ENCODE assay signal across 9 cellular contexts in the genomic region with DNA sequence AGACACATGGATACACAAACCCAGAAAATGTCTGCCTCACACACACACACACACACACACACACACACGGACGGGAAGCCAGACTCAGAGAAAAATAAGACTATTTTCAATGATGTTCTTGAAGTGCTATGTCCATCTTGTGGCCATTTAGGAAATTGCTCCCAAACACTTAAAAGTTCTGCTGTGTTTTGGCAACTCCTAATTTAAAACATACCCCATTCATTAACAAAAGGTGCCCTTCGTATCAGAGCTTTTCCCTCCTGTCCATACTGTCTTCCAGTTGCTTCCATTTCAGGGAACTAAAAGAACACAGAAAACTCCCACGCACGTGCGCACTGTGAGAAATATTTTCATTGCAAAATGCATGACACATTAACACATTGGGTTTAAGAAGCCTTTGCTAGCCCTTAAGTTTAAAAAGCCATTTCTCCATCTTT. TPM values are rescaled to one million over a fixed set of nuclear protein-coding genes. Genes with fewer than 3 reads are reported as not detected.
DNase-seq lines count a peak whose midpoint lies in the region; ATAC-seq, FAIRE-seq and TF ChIP-seq lines count a peak whose summit lies in the region.
"Had no signal": no experiment of that assay in that cellular context is flagged by ENCODE, and none has a peak within 500 bp of the region (broad histone marks: within the 10 kb centered on the region; RNA-seq: fewer than 3 reads in every experiment).

No MANE protein-coding gene starts in this region.

- no TSS peak for BruUV-seq in MCF 10A (replicated peaks; lab: Mats Ljungman, UMichigan)

- H3K9me3 Mint-ChIP-seq in MCF 10A (ENCODE audit: unreplicated experiment): no peaks in the 10 kb centered on the region

- no peak for FAIRE-seq in urothelium cell line (lab: Jason Lieb, UNC)

- H3K4me3 Mint-ChIP-seq in MCF 10A (ENCODE audit: unreplicated experiment): no peak overlapping the region
- H3K4me3 Mint-ChIP-seq: CD4-positive, alpha-beta memory T cell had no signal

- no peaks in the 10 kb centered on the region for H3K36me3 Mint-ChIP-seq in MCF 10A (ENCODE audit: insufficient read depth, unreplicated experiment)
- H3K36me3 Mint-ChIP-seq: CD4-positive, alpha-beta memory T cell had no signal

- POLR2A ChIA-PET in MCF 10A (lab: Yijun Ruan, JAX): interaction anchor here (0.5 to 1.1 kb wide), 3 partner anchors 33 to 533 kb away, joined by 3 read pairs; a partner anchor contains a TSS

- peak; percentile 18 for DNase-seq in activated CD4-positive, alpha-beta T cell treated with anti-CD3 and anti-CD28 coated beads for 48 hours
- DNase-seq in activated CD4-positive, alpha-beta T cell treated with anti-CD3 and anti-CD28 coated beads for 4 hours: no peak
- DNase-seq in HS-27A (ENCODE audit: low read depth): peak; percentile 45
- peak; percentile 47 to 61 for DNase-seq in NOMO-1 (lab: John Stamatoyannopoulos, UW; ENCODE audit: unreplicated experiment in 2 of 2)
- DNase-seq in MCF 10A (ENCODE audit: unreplicated experiment): peak; percentile 62
- DNase-seq in left kidney (ENCODE audit: low read depth, low spot score): peak; percentile 89
- peak; percentile 37 for DNase-seq in urothelium cell line (ENCODE audit: low spot score)

- intact Hi-C loops in MCF 10A (cut with micrococcal nuclease): loop anchor here (1.0 kb wide), 3 partner anchors 138 to 1054 kb away; no protein-coding TSS in a partner anchor

- CTCF ChIA-PET in MCF 10A (lab: Yijun Ruan, JAX): interaction anchor here (0.6 to 5.0 kb wide), 19 partner anchors 8 to 1064 kb away, joined by 3 to 49 read pairs (median 3); no protein-coding TSS in a partner anchor

- ATAC-seq in GM21381 (IDR thresholded peaks at IDR 0.05; ENCODE audit: unreplicated experiment): no peak

- peaks cover 10% of the 10 kb centered on the region for H3K4me1 Mint-ChIP-seq in MCF 10A (ENCODE audit: insufficient read depth, unreplicated experiment)
- H3K4me1 Mint-ChIP-seq: CD4-positive, alpha-beta memory T cell had no signal

- peak; percentile 50 for TF ChIP-seq CTCF in MCF 10A (IDR thresholded peaks at IDR 0.05; ENCODE audit: unreplicated experiment)

- H3K27me3 Mint-ChIP-seq in MCF 10A (ENCODE audit: insufficient read depth, unreplicated experiment): no peaks in the 10 kb centered on the region

- H3K27ac Mint-ChIP-seq in MCF 10A (ENCODE audit: low read depth, unreplicated experiment): peak overlapping the region; percentile 28
- H3K27ac Mint-ChIP-seq: CD4-positive, alpha-beta memory T cell had no signal

RNA-seq across cellular contexts. Expression of a gene that starts 44.6 kb away (rescaled TPM):
- total RNA-seq in MCF 10A (2022): not detected in 2 replicates
- total RNA-seq: CD4-positive, alpha-beta memory T cell had no signal

RNA-seq across cellular contexts. Expression of a gene that starts 59.2 kb away (rescaled TPM):
- not detected in 2 replicates for total RNA-seq in MCF 10A (2022)
- total RNA-seq: CD4-positive, alpha-beta memory T cell had no signal

Comparison
In these comparisons a context has a peak if more than half of its experiments do, and no peak if none do; other contexts are left out.
1. DNase-seq: peak in activated CD4-positive, alpha-beta T cell treated with anti-CD3 and anti-CD28 coated beads for 48 hours (single experiment), HS-27A (single experiment), NOMO-1 (2 of 2), MCF 10A (single experiment), left kidney (single experiment) and urothelium cell line (single experiment); none in activated CD4-positive, alpha-beta T cell treated with anti-CD3 and anti-CD28 coated beads for 4 hours (0 of 2).